ENCODE assay signal across 25 cellular contexts in the genomic region with DNA sequence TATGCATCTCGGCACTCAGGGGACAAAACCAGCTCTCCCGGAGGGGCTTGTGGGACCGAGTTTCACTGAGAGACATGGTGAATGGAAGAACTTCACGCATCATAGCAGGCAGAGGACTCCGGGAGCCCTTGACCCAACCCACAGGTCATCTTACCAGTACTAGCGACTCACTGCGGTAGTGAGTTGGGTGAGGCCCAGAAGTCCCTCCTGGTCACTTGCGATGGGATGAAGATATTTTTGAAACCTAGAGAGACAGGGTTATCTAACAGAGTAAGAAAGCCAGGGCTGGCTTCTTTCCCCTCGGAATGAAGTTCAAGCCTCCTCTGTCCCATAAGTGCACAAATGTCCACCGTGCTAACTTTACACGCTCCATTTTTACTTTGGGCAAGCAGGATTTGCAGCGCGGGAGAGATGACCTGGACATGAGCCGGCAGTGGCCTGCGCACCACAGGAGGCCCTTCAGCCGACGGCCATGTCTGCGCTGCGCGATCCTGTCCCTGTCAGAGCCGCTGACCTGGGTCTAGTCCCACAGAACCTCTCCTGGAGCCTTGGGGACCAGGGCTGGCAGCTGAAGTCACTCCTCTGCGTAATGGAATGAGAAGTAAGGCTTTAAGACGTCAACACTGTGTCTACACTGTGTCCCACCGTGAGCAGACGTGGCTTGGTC. TPM values are rescaled to one million over a fixed set of nuclear protein-coding genes. Genes with fewer than 3 reads are reported as not detected.
DNase-seq lines count a peak whose midpoint lies in the region; ATAC-seq and TF ChIP-seq lines count a peak whose summit lies in the region.
"Had no signal": no experiment of that assay in that cellular context is flagged by ENCODE, and none has a peak within 500 bp of the region (broad histone marks: within the 10 kb centered on the region; RNA-seq: fewer than 3 reads in every experiment).

No MANE protein-coding gene starts in this region.

- H2BK5ac ChIP-seq in neuronal stem cell (ENCODE audit: low read length), result no peak overlapping the region

- no peak overlapping the region for H3K27ac ChIP-seq in neuronal stem cell (replicated peaks; ENCODE audit: low read length)
- H3K27ac ChIP-seq in upper lobe of right lung, result no peak overlapping the region
- H3K27ac ChIP-seq in left lung, result no peak overlapping the region
- H3K27ac ChIP-seq: KMS-11, psoas muscle, transverse colon had no signal

- H3K9me3 ChIP-seq in neuronal stem cell (replicated peaks in 1 of 2; ENCODE audit: control insufficient read depth in 2 of 2, insufficient read depth in 1 of 2, low read depth in 1 of 2, low read length in 2 of 2), result peaks cover 0 to 13% of the 10 kb centered on the region in 2 donors
- no peaks in the 10 kb centered on the region for H3K9me3 ChIP-seq in upper lobe of right lung
- no peaks in the 10 kb centered on the region for H3K9me3 ChIP-seq in left lung
- H3K9me3 ChIP-seq: MG63, psoas muscle, transverse colon had no signal

- H3K4me2 ChIP-seq in neuronal stem cell (ENCODE audit: insufficient read depth, low read length, poor library complexity, severe bottlenecking), result no peak overlapping the region
- H3K4me2 ChIP-seq: KMS-11 had no signal

- DNase-seq in natural killer cell (no peak), ecto neural progenitor cell (ENCODE audit: low spot score) (peak; percentile 40), neuronal stem cell (ENCODE audit: low spot score) (no peak), upper lobe of right lung (peak; percentile 38), left lung (no peak), NCI-H187 (lab: John Stamatoyannopoulos, UW) (no peak)
- DNase-seq in natural killer cell treated with Interleukin-12 subunit alpha and Interleukin-12 subunit beta and Interleukin-15 and Interleukin-18, amount 100 ng/mL, for 72 hours (ENCODE audit: low spot score), result no peak
- DNase-seq: activated CD8-positive, alpha-beta memory T cell treated with anti-CD3 and anti-CD28 coated beads, Interleukin-2, amount 50 U/mL, for 48 hours; activated CD8-positive, alpha-beta T cell treated with anti-CD3 and anti-CD28 coated beads for 36 hours; amygdala; cortex of kidney; DMS153; MG63; NCI-H1105 treated with DMSO at 0.1 percent for 48 hours; NCI-H2029 treated with DMSO at 0.1 percent for 48 hours; SHP77 treated with DMSO at 0.1 percent for 48 hours; stimulated activated CD4-positive, alpha-beta T cell treated with anti-CD3 and anti-CD28 coated beads, Interleukin-4, amount 100 ng/mL, for 24 hours; transverse colon had no signal

- H3K36me3 ChIP-seq in neuronal stem cell (replicated peaks in 1 of 2; ENCODE audit: control insufficient read depth in 2 of 2, insufficient read depth in 2 of 2, low read length in 2 of 2) (peaks cover 0 to 9% of the 10 kb centered on the region in 2 donors), upper lobe of right lung (no peaks in the 10 kb centered on the region), left lung (no peaks in the 10 kb centered on the region)
- H3K36me3 ChIP-seq: MG63, transverse colon had no signal

- no peaks in the 10 kb centered on the region for H3K36me3 Mint-ChIP-seq in natural killer cell
- no peaks in the 10 kb centered on the region for H3K36me3 Mint-ChIP-seq in natural killer cell treated with Interleukin-12 subunit alpha and Interleukin-12 subunit beta and Interleukin-15 and Interleukin-18, amount 100 ng/mL, for 72 hours
- H3K36me3 Mint-ChIP-seq: activated naive CD4-positive, alpha-beta T cell treated with anti-CD3 and anti-CD28 coated beads, Interleukin-2, amount 50 U/mL, for 72 hours had no signal

- H3K79me1 ChIP-seq in neuronal stem cell (ENCODE audit: low read depth, low read length), result no peaks in the 10 kb centered on the region

- TF ChIP-seq CTCF in natural killer cell (IDR thresholded peaks at IDR 0.05) (no peak), upper lobe of right lung (IDR thresholded peaks at IDR 0.05) (no peak), left lung (IDR thresholded peaks at IDR 0.05) (no peak)

- no peak overlapping the region for H2AFZ ChIP-seq in neuronal stem cell (ENCODE audit: low read length)

- no peak overlapping the region for H3K23ac ChIP-seq in neuronal stem cell (ENCODE audit: low read depth, low read length, poor library complexity)

- no peaks in the 10 kb centered on the region for H3K27me3 Mint-ChIP-seq in natural killer cell (ENCODE audit: low read depth in 2 of 2)
- H3K27me3 Mint-ChIP-seq in natural killer cell treated with Interleukin-12 subunit alpha and Interleukin-12 subunit beta and Interleukin-15 and Interleukin-18, amount 100 ng/mL, for 72 hours, result no peaks in the 10 kb centered on the region
- H3K27me3 Mint-ChIP-seq: activated CD8-positive, alpha-beta T cell treated with anti-CD3 and anti-CD28 coated beads for 36 hours had no signal

- peak overlapping the region; percentile 49 for H3K14ac ChIP-seq in neuronal stem cell (ENCODE audit: low read length)

- peak overlapping the region; percentile 6 for H2BK15ac ChIP-seq in neuronal stem cell (ENCODE audit: low read length)

- no peaks in the 10 kb centered on the region for H3K27me3 ChIP-seq in neuronal stem cell (ENCODE audit: control insufficient read depth in 3 of 3, insufficient read depth in 3 of 3, low read depth in 1 of 3, low read length in 3 of 3)
- H3K27me3 ChIP-seq in upper lobe of right lung, result no peaks in the 10 kb centered on the region
- H3K27me3 ChIP-seq in left lung, result no peaks in the 10 kb centered on the region
- H3K27me3 ChIP-seq: MG63, transverse colon had no signal

- no peak overlapping the region for H4K8ac ChIP-seq in neuronal stem cell (ENCODE audit: low read depth, low read length)

- WGBS in neuronal stem cell (ENCODE audit: extremely low coverage in 2 of 2, insufficient read length in 2 of 2, insufficient replicate concordance in 1 of 2), 2 donors, result no CpG with 5 or more reads among the region's 25 CpGs

- no peak overlapping the region for H3K18ac ChIP-seq in neuronal stem cell (ENCODE audit: low read length)

- H3K4me3 ChIP-seq in neuronal stem cell (ENCODE audit: low read length in 2 of 2), result no peak overlapping the region
- H3K4me3 ChIP-seq in upper lobe of right lung, result no peak overlapping the region
- no peak overlapping the region for H3K4me3 ChIP-seq in left lung
- H3K4me3 ChIP-seq: GM12878, MG63, psoas muscle, transverse colon had no signal

- no peak overlapping the region for H3K27ac Mint-ChIP-seq in natural killer cell
- H3K27ac Mint-ChIP-seq in natural killer cell treated with Interleukin-12 subunit alpha and Interleukin-12 subunit beta and Interleukin-15 and Interleukin-18, amount 100 ng/mL, for 72 hours, result no peak overlapping the region
- H3K27ac Mint-ChIP-seq: activated CD8-positive, alpha-beta T cell treated with anti-CD3 and anti-CD28 coated beads for 36 hours; T-helper 2 cell treated with Interferon-gamma antibody and Interleukin-4, amounts not matched to agents 5 μg/mL and 100 μg/mL, for 36 hours had no signal

- no peak overlapping the region for H3K4ac ChIP-seq in neuronal stem cell (ENCODE audit: low read length)

- H3K9me3 Mint-ChIP-seq in natural killer cell, result no peaks in the 10 kb centered on the region
- H3K9me3 Mint-ChIP-seq in natural killer cell treated with Interleukin-12 subunit alpha and Interleukin-12 subunit beta and Interleukin-15 and Interleukin-18, amount 100 ng/mL, for 72 hours, result no peaks in the 10 kb centered on the region
- H3K9me3 Mint-ChIP-seq: activated CD8-positive, alpha-beta T cell treated with anti-CD3 and anti-CD28 coated beads for 36 hours; activated naive CD4-positive, alpha-beta T cell treated with anti-CD3 and anti-CD28 coated beads, Interleukin-2, amount 50 U/mL, for 72 hours; neural crest cell; T-helper 2 cell treated with Interferon-gamma antibody and Interleukin-4, amounts not matched to agents 5 μg/mL and 100 μg/mL, for 36 hours had no signal

- peak overlapping the region; percentile 76 for H2AK5ac ChIP-seq in neuronal stem cell (ENCODE audit: low read depth, low read length)

- no peak overlapping the region for H2BK120ac ChIP-seq in neuronal stem cell (ENCODE audit: low read depth, low read length)

- no peak overlapping the region for H2BK12ac ChIP-seq in neuronal stem cell (ENCODE audit: low read length)

- peaks cover 15 to 21% of the 10 kb centered on the region in 2 donors for H3K4me1 Mint-ChIP-seq in natural killer cell
- peaks cover 13 to 22% of the 10 kb centered on the region in 2 donors for H3K4me1 Mint-ChIP-seq in natural killer cell treated with Interleukin-12 subunit alpha and Interleukin-12 subunit beta and Interleukin-15 and Interleukin-18, amount 100 ng/mL, for 72 hours (ENCODE audit: low read depth in 2 of 2)

- intact Hi-C loops in natural killer cell (cut with micrococcal nuclease), result no loop called here
- intact Hi-C loops in upper lobe of right lung (cut with DNase I), result no loop called here
- intact Hi-C loops in left lung (cut with DNase I), result no loop called here

- H3K4me1 ChIP-seq in neuronal stem cell (ENCODE audit: control insufficient read depth in 2 of 2, insufficient read depth in 1 of 2, low read depth in 1 of 2, low read length in 2 of 2) (peaks cover 3 to 9% of the 10 kb centered on the region in 2 donors), upper lobe of right lung (no peaks in the 10 kb centered on the region), left lung (no peaks in the 10 kb centered on the region)
- H3K4me1 ChIP-seq: transverse colon had no signal

- no peak overlapping the region for H4K91ac ChIP-seq in neuronal stem cell (ENCODE audit: low read depth, low read length, poor library complexity)

- peak overlapping the region; percentile 25 for H3K4me3 Mint-ChIP-seq in natural killer cell
- H3K4me3 Mint-ChIP-seq in natural killer cell treated with Interleukin-12 subunit alpha and Interleukin-12 subunit beta and Interleukin-15 and Interleukin-18, amount 100 ng/mL, for 72 hours, result no peak overlapping the region
- H3K4me3 Mint-ChIP-seq: activated CD8-positive, alpha-beta T cell treated with anti-CD3 and anti-CD28 coated beads for 36 hours; neural crest cell; T-helper 2 cell treated with Interferon-gamma antibody and Interleukin-4, amounts not matched to agents 5 μg/mL and 100 μg/mL, for 36 hours had no signal

- ATAC-seq in natural killer cell (no peak), upper lobe of right lung (no peak), GM18909 (IDR thresholded peaks at IDR 0.05; ENCODE audit: poor library complexity, unreplicated experiment) (no peak), left lung (no peak)
- ATAC-seq in natural killer cell treated with Interleukin-12 subunit alpha and Interleukin-12 subunit beta and Interleukin-15 and Interleukin-18, amount 100 ng/mL, for 72 hours, result no peak
- ATAC-seq: activated CD8-positive, alpha-beta T cell treated with anti-CD3 and anti-CD28 coated beads for 36 hours; activated naive CD4-positive, alpha-beta T cell treated with anti-CD3 and anti-CD28 coated beads, Interleukin-2, amount 50 U/mL, for 72 hours; GM12878 had no signal

- no peak overlapping the region for H3K9ac ChIP-seq in neuronal stem cell (ENCODE audit: low read depth, low read length, poor library complexity)
- H3K9ac ChIP-seq: KMS-11 had no signal

RNA-seq across cellular contexts. Expression of gene ADI1, which starts 29.7 kb away (rescaled TPM):
- total RNA-seq in natural killer cell, result 10 to 100 TPM; 15.9 to 23.0 (median 17.4) TPM
- total RNA-seq in natural killer cell treated with Interleukin-12 subunit alpha and Interleukin-12 subunit beta and Interleukin-15 and Interleukin-18, amount 100 ng/mL, for 72 hours, result 10 to 100 TPM; 23.6 to 24.7 TPM
- polyA plus RNA-seq in neuronal stem cell (2013, experiment 1 of 2), result 23.7 TPM
- 23.8 TPM for polyA plus RNA-seq in neuronal stem cell (2013, experiment 2 of 2)
- total RNA-seq in upper lobe of right lung, result 66.8 TPM
- total RNA-seq in left lung, result 10 to 100 TPM; 72.0 to 83.8 TPM

Comparison
In these comparisons a context has a peak if more than half of its experiments do, and no peak if none do; other contexts are left out.
1. DNase-seq: peak in ecto neural progenitor cell (single experiment) and upper lobe of right lung (single experiment); none in natural killer cell (single experiment), natural killer cell treated with Interleukin-12 subunit alpha and Interleukin-12 subunit beta and Interleukin-15 and Interleukin-18, amount 100 ng/mL, for 72 hours (single experiment), neuronal stem cell (single experiment), left lung (0 of 2) and NCI-H187 (0 of 2).